In genomic region chr1:213773975-213774374, GRCh38 we compare ENCODE assay signal across 20 cellular contexts.
DNase-seq lines count a peak whose midpoint lies in the region; ATAC-seq, FAIRE-seq and TF ChIP-seq lines count a peak whose summit lies in the region.
"Had no signal": no experiment of that assay in that cellular context is flagged by ENCODE, and none has a peak within 500 bp of the region (broad histone marks: within the 10 kb centered on the region; RNA-seq: fewer than 3 reads in every experiment).

No MANE protein-coding gene starts in this region.

- no peaks in the 10 kb centered on the region for H3K79me1 ChIP-seq in IMR-90 (ENCODE audit: low read depth in 1 of 2, low read length in 2 of 2)

- H3K9me3 ChIP-seq in A549 (no peaks in the 10 kb centered on the region), IMR-90 (ENCODE audit: control insufficient read depth, insufficient read depth, low read length) (peaks cover 5% of the 10 kb centered on the region; the same call in 1 of the 2 replicates)
- H3K9me3 ChIP-seq: Caco-2 had no signal

- no peak for FAIRE-seq in A549 (lab: Jason Lieb, UNC)
- FAIRE-seq: A204.1, D721Med, GM12891, GM19239 had no signal

- BruUV-seq in IMR-90 (replicated peaks; lab: Mats Ljungman, UMichigan) = no TSS peak

- no peak overlapping the region for H2AFZ ChIP-seq in IMR-90 (replicated peaks; ENCODE audit: low read length, poor library complexity)

- H4K8ac ChIP-seq in IMR-90 (ENCODE audit: low read depth in 2 of 2, low read length in 2 of 2) = no peak overlapping the region

- H3K36me3 Mint-ChIP-seq in glutamatergic neuron (ENCODE audit: unreplicated experiment) = no peaks in the 10 kb centered on the region
- no peaks in the 10 kb centered on the region for H3K36me3 Mint-ChIP-seq in T-cell
- H3K36me3 Mint-ChIP-seq: CD8-positive, alpha-beta T cell had no signal

- no peak overlapping the region for H3K56ac ChIP-seq in IMR-90 (ENCODE audit: extremely low read depth, insufficient read depth, low read length)

- H3K4me1 Mint-ChIP-seq in glutamatergic neuron (ENCODE audit: low read depth, unreplicated experiment) (peaks cover 26% of the 10 kb centered on the region), T-cell (no peaks in the 10 kb centered on the region)
- H3K4me1 Mint-ChIP-seq: B cell had no signal

- H3K23ac ChIP-seq in IMR-90 (ENCODE audit: low read depth, low read length) = no peak overlapping the region

- H2BK120ac ChIP-seq in IMR-90 (ENCODE audit: low read depth, low read length) = no peak overlapping the region

- POLR2A ChIA-PET in A549 (lab: Yijun Ruan, JAX) = no interaction called here
- POLR2A ChIA-PET in IMR-90 (lab: Charles Lee; ENCODE audit: unreplicated experiment) = no interaction called here
- POLR2A ChIA-PET in T-cell (lab: Charles Lee) = no interaction called here

- intact Hi-C loops in IMR-90 (cut with micrococcal nuclease) = no loop called here

- no peak overlapping the region for H3K4me2 ChIP-seq in A549
- no peak overlapping the region for H3K4me2 ChIP-seq in IMR-90 (ENCODE audit: low read depth, low read length)
- H3K4me2 ChIP-seq: BLaER1 treated with 17β-estradiol and CSF1 and Interleukin-3, amounts not matched to agents 10 nM and 100 nM had no signal

- TF ChIP-seq RAD21 in A549 (conservative IDR thresholded peaks at IDR 0.05 in 1 of 2, IDR thresholded peaks at IDR 0.05 in 1 of 2) (no peak), IMR-90 (IDR thresholded peaks at IDR 0.05; ENCODE audit: low read length) (no peak)

- no peak overlapping the region for H4K5ac ChIP-seq in IMR-90 (ENCODE audit: low read depth, low read length)

- H3K4me3 ChIP-seq in A549 (no peak overlapping the region), IMR-90 (ENCODE audit: insufficient read depth, low read depth, low read length) (no peak overlapping the region)
- H3K4me3 ChIP-seq: BLaER1 treated with 17β-estradiol and CSF1 and Interleukin-3, amounts not matched to agents 10 nM and 100 nM had no signal

- WGBS in A549 (ENCODE audit: missing lambda C conversion rate) = 0% methylated on average over 1 of the region's 1 CpG
- no CpG with 5 or more reads among the region's 1 CpG for WGBS in IMR-90 (ENCODE audit: extremely low coverage in 2 of 2, insufficient read length in 1 of 2), 2 experiments

- H3K14ac ChIP-seq in IMR-90 (replicated peaks; ENCODE audit: low read depth, low read length) = no peak overlapping the region

- H4K20me1 ChIP-seq in IMR-90 (ENCODE audit: insufficient read depth, low read length) = no peaks in the 10 kb centered on the region
- H4K20me1 ChIP-seq: BLaER1 treated with 17β-estradiol and CSF1 and Interleukin-3, amounts not matched to agents 10 nM and 100 nM had no signal

- H3K27me3 Mint-ChIP-seq in glutamatergic neuron (ENCODE audit: unreplicated experiment) (peaks cover 9% of the 10 kb centered on the region), T-cell (no peaks in the 10 kb centered on the region)
- H3K27me3 Mint-ChIP-seq: B cell; CD4-positive, alpha-beta T cell had no signal

- TF ChIP-seq CTCF in A549 (IDR thresholded peaks at IDR 0.05) = no peak
- no peak for TF ChIP-seq CTCF in IMR-90 (conservative IDR thresholded peaks at IDR 0.05; ENCODE audit: low read depth, low read length)
- no peak for TF ChIP-seq CTCF in glutamatergic neuron (IDR thresholded peaks at IDR 0.05; ENCODE audit: partially characterized antibody, unreplicated experiment)

- H3K27me3 ChIP-seq in IMR-90 (ENCODE audit: control insufficient read depth, insufficient read depth, low read length) = no peaks in the 10 kb centered on the region
- H3K27me3 ChIP-seq: BLaER1 treated with 17β-estradiol and CSF1 and Interleukin-3, amounts not matched to agents 10 nM and 100 nM had no signal

- no peak overlapping the region for H3K4ac ChIP-seq in IMR-90 (ENCODE audit: low read depth, low read length)

- H2AK5ac ChIP-seq in IMR-90 (ENCODE audit: low read depth, low read length) = no peak overlapping the region

- DNase-seq in A549 (ENCODE audit: low read depth in 1 of 2, low spot score in 1 of 2) (no peak), IMR-90 (no peak), glutamatergic neuron (no peak), foreskin melanocyte (no peak), T-cell (no peak)
- DNase-seq: 8988T; AML-193; Caco-2; Calu3; CD4-positive, alpha-beta T cell; CD8-positive, alpha-beta T cell; DMS79 treated with DMSO at 0.1 percent for 48 hours; GF-D8 had no signal

- ATAC-seq in A549 (no peak), IMR-90 (ENCODE audit: low read depth) (no peak), T-cell (replicated peaks in 1 of 4) (no peak)
- ATAC-seq: CD8-positive, alpha-beta T cell had no signal

- in situ Hi-C loops in IMR-90 (cut with MboI; ENCODE audit: low sequenced_read_pairs) = no loop called here

- H3K9ac ChIP-seq in IMR-90 (ENCODE audit: low read depth, low read length) = no peak overlapping the region
- H3K9ac ChIP-seq: BLaER1 treated with 17β-estradiol and CSF1 and Interleukin-3, amounts not matched to agents 10 nM and 100 nM had no signal

- TF ChIP-seq EP300 in A549 (IDR thresholded peaks at IDR 0.05) = no peak

- H3K4me3 Mint-ChIP-seq in glutamatergic neuron (ENCODE audit: unreplicated experiment) (no peak overlapping the region), T-cell (no peak overlapping the region)
- H3K4me3 Mint-ChIP-seq: B cell; CD4-positive, alpha-beta T cell; CD8-positive, alpha-beta T cell had no signal

- no peak overlapping the region for H2BK5ac ChIP-seq in IMR-90 (ENCODE audit: low read depth, low read length, poor library complexity, severe bottlenecking)

- peak overlapping the region; percentile 83 for H3K27ac Mint-ChIP-seq in glutamatergic neuron (ENCODE audit: unreplicated experiment)
- no peak overlapping the region for H3K27ac Mint-ChIP-seq in T-cell
- H3K27ac Mint-ChIP-seq: B cell; CD4-positive, alpha-beta T cell; CD8-positive, alpha-beta T cell had no signal

- CTCF ChIA-PET in A549 (lab: Yijun Ruan, JAX) (no interaction called here), IMR-90 (lab: Yijun Ruan, JAX) (no interaction called here), T-cell (lab: Charles Lee) (no interaction called here)

- H4K91ac ChIP-seq in IMR-90 (ENCODE audit: insufficient read depth, low read depth, low read length) = no peak overlapping the region

- H3K4me1 ChIP-seq in A549 = no peaks in the 10 kb centered on the region
- no peaks in the 10 kb centered on the region for H3K4me1 ChIP-seq in IMR-90 (ENCODE audit: control insufficient read depth, insufficient read depth, low read length)
- H3K4me1 ChIP-seq: BLaER1 treated with 17β-estradiol and CSF1 and Interleukin-3, amounts not matched to agents 10 nM and 100 nM had no signal

- H3K27ac ChIP-seq in A549 (no peak overlapping the region), IMR-90 (ENCODE audit: insufficient read depth, low read length) (no peak overlapping the region)
- H3K27ac ChIP-seq: BLaER1 treated with 17β-estradiol and CSF1 and Interleukin-3, amounts not matched to agents 10 nM and 100 nM; C4-2B had no signal

- H3K36me3 ChIP-seq in IMR-90 (ENCODE audit: control insufficient read depth, insufficient read depth, low read length) = no peaks in the 10 kb centered on the region
- H3K36me3 ChIP-seq: BLaER1 treated with 17β-estradiol and CSF1 and Interleukin-3, amounts not matched to agents 10 nM and 100 nM had no signal

- no peak overlapping the region for H2BK20ac ChIP-seq in IMR-90 (ENCODE audit: low read depth, low read length)

- no peak overlapping the region for H2AK9ac ChIP-seq in IMR-90 (replicated peaks; ENCODE audit: low read depth, low read length, poor library complexity)

- dilution Hi-C loops in IMR-90 (cut with HindIII; ENCODE audit: low sequenced_read_pairs, unreplicated experiment) = no loop called here

- H3K9me3 Mint-ChIP-seq in glutamatergic neuron (ENCODE audit: unreplicated experiment) = peaks cover 5% of the 10 kb centered on the region
- no peaks in the 10 kb centered on the region for H3K9me3 Mint-ChIP-seq in T-cell
- H3K9me3 Mint-ChIP-seq: CD4-positive, alpha-beta T cell; CD8-positive, alpha-beta T cell had no signal

- no peak overlapping the region for H2BK15ac ChIP-seq in IMR-90 (ENCODE audit: low read depth, low read length)

- TF ChIP-seq POLR2A in A549 (IDR thresholded peaks at IDR 0.05; ENCODE audit: low read length) (no peak), IMR-90 (IDR thresholded peaks at IDR 0.05; ENCODE audit: low read depth, low read length) (no peak)

- H3K18ac ChIP-seq in IMR-90 (ENCODE audit: low read depth, low read length) = no peak overlapping the region

- no peaks in the 10 kb centered on the region for H3K9me1 ChIP-seq in IMR-90 (ENCODE audit: insufficient read depth, low read length)

TF ChIP-seq in A549, 52 proteins besides CTCF, POLR2A, EP300 and RAD21:
- TF ChIP-seq MAFK (IDR thresholded peaks at IDR 0.05; ENCODE audit: partially characterized antibody) (peak; percentile 72), TP53 (CRISPR knock-in tag; IDR thresholded peaks at IDR 0.05) (no peak)

TF ChIP-seq in IMR-90, 13 proteins besides CTCF, POLR2A, EP300 and RAD21:
- no peak for TF ChIP-seq CHD1 (IDR thresholded peaks at IDR 0.05; ENCODE audit: low read depth, low read length)
- TF ChIP-seq FOS (IDR thresholded peaks at IDR 0.05; ENCODE audit: low read depth, low read length) = no peak
- no peak for TF ChIP-seq BHLHE40 (IDR thresholded peaks at IDR 0.05; ENCODE audit: low read depth, low read length)
- no peak for TF ChIP-seq MXI1 (IDR thresholded peaks at IDR 0.05; ENCODE audit: borderline replicate concordance, low read depth, low read length)
- TF ChIP-seq NFE2L2 (IDR thresholded peaks at IDR 0.05; ENCODE audit: low read depth, low read length) = no peak
- TF ChIP-seq MAFK (IDR thresholded peaks at IDR 0.05; ENCODE audit: low read depth, low read length) = peak; percentile 67
- no peak for TF ChIP-seq RFX5 (IDR thresholded peaks at IDR 0.05; ENCODE audit: low read depth, low read length)
- TF ChIP-seq, protein P1, sequence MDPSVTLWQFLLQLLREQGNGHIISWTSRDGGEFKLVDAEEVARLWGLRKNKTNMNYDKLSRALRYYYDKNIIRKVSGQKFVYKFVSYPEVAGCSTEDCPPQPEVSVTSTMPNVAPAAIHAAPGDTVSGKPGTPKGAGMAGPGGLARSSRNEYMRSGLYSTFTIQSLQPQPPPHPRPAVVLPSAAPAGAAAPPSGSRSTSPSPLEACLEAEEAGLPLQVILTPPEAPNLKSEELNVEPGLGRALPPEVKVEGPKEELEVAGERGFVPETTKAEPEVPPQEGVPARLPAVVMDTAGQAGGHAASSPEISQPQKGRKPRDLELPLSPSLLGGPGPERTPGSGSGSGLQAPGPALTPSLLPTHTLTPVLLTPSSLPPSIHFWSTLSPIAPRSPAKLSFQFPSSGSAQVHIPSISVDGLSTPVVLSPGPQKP (IDR thresholded peaks at IDR 0.05; ENCODE audit: borderline replicate concordance, low read depth, low read length) = no peak
